12 cellular contexts compared by ENCODE assay signal in the genomic region with DNA sequence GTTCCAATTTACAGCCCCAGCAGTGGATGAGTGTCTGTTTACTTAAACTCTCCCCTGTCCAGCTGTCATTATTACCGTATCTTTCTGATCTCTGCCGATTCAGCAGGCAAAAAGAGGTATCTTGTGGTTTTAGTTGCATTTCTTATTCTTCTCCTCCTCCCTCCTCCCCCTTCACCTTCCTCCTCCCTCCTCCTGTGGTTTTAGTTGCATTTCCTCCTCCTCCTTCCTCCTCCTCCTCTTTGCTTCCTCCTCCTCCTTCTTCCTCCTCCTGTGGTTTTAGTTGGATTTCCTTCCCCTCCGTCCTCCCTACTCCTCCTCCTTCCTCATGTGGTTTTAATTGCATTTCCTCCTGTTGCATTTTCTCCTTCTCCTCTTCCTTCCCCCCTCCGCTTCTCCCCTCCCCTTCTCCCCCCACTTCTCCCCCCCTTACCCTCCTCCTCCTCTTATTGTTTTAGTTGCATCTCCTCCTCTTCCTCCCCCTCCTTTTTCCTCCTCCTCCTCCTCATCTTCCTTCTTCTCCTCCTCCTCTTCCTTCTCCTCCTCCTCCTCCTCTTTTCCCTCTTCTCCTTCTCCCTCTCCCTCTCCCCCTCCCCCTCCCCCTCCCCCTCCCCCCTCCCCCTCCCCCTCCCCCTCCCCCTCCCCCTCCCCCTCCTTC. TPM values are rescaled to one million over a fixed set of nuclear protein-coding genes. Genes with fewer than 3 reads are reported as not detected.
DNase-seq lines count a peak whose midpoint lies in the region; ATAC-seq and TF ChIP-seq lines count a peak whose summit lies in the region.
"Had no signal": no experiment of that assay in that cellular context is flagged by ENCODE, and none has a peak within 500 bp of the region (broad histone marks: within the 10 kb centered on the region; RNA-seq: fewer than 3 reads in every experiment).

No MANE protein-coding gene starts in this region.

- H4K20me1 ChIP-seq in DND-41 (ENCODE audit: insufficient read depth, low read length) = no peaks in the 10 kb centered on the region

- H3K27me3 ChIP-seq in DND-41 (ENCODE audit: insufficient read depth, low read length, poor library complexity) = no peaks in the 10 kb centered on the region
- H3K27me3 ChIP-seq in naive thymus-derived CD4-positive, alpha-beta T cell (ENCODE audit: control insufficient read depth in 2 of 2, insufficient read depth in 2 of 2, low read length in 2 of 2) = no peaks in the 10 kb centered on the region
- H3K27me3 ChIP-seq: tibial nerve had no signal

- POLR2A ChIA-PET in naive thymus-derived CD4-positive, alpha-beta T cell (lab: Charles Lee) = no interaction called here

- intact Hi-C loops in naive thymus-derived CD4-positive, alpha-beta T cell (cut with micrococcal nuclease) = loop anchor here in 1 of 2 donors (5.0 kb wide), 1 partner anchor 325 kb away; no protein-coding TSS in a partner anchor

- H3K9me3 ChIP-seq in DND-41 (ENCODE audit: insufficient read depth, low read length, severe bottlenecking) = no peaks in the 10 kb centered on the region
- H3K9me3 ChIP-seq in naive thymus-derived CD4-positive, alpha-beta T cell (ENCODE audit: control insufficient read depth in 2 of 3, low read length in 3 of 3) = no peaks in the 10 kb centered on the region
- H3K9me3 ChIP-seq: tibial nerve had no signal

- H3K36me3 Mint-ChIP-seq in naive thymus-derived CD4-positive, alpha-beta T cell = peaks cover 0 to 1% (median 0%) of the 10 kb centered on the region in 5 donors

- H3K4me3 Mint-ChIP-seq in naive thymus-derived CD4-positive, alpha-beta T cell = peak overlapping the region in 5 of 10 donors; percentile 17 to 49 (median 37)

- peak; percentile 49 for DNase-seq in DND-41
- peak; percentile 61 for DNase-seq in LHCN-M2 (ENCODE audit: low read depth)
- DNase-seq in SKM-1 (lab: John Stamatoyannopoulos, UW; ENCODE audit: unreplicated experiment) = peak; percentile 80
- peak; percentile 12 for DNase-seq in kidney tubule cell (ENCODE audit: low spot score)
- no peak for DNase-seq in GM19240 (ENCODE audit: insufficient read length, low spot score)
- no peak for DNase-seq in stimulated activated CD4-positive, alpha-beta T cell treated with anti-CD3 and anti-CD28 coated beads, Interleukin-4, amount 100 ng/mL, for 1 hour
- no peak for DNase-seq in naive thymus-derived CD4-positive, alpha-beta T cell
- DNase-seq: activated CD8-positive, alpha-beta memory T cell treated with anti-CD3 and anti-CD28 coated beads for 24 hours; NCI-H1092; NCI-H510A had no signal

- no peak overlapping the region for H3K27ac ChIP-seq in DND-41 (ENCODE audit: low read length)
- no peak overlapping the region for H3K27ac ChIP-seq in naive thymus-derived CD4-positive, alpha-beta T cell (ENCODE audit: low read depth, low read length)
- H3K27ac ChIP-seq: coronary artery, tibial nerve had no signal

- peak overlapping the region in 4 of 9 donors; percentile 29 to 75 (median 47) for H3K27ac Mint-ChIP-seq in naive thymus-derived CD4-positive, alpha-beta T cell

- H3K27me3 Mint-ChIP-seq in naive thymus-derived CD4-positive, alpha-beta T cell = peaks cover 0 to 29% (median 5%) of the 10 kb centered on the region in 5 donors

- peaks cover 0 to 2% (median 0%) of the 10 kb centered on the region in 11 donors for H3K9me3 Mint-ChIP-seq in naive thymus-derived CD4-positive, alpha-beta T cell

- no peaks in the 10 kb centered on the region for H3K79me2 ChIP-seq in DND-41 (ENCODE audit: insufficient read depth, low read length)

- H3K4me1 ChIP-seq in DND-41 (ENCODE audit: insufficient read depth, low read length) = peaks cover 14% of the 10 kb centered on the region
- H3K4me1 ChIP-seq in naive thymus-derived CD4-positive, alpha-beta T cell (ENCODE audit: control insufficient read depth in 2 of 2, insufficient read depth in 2 of 2, low read length in 2 of 2) = peaks cover 3 to 6% of the 10 kb centered on the region in 2 donors

- H3K9ac ChIP-seq in DND-41 (ENCODE audit: low read depth, low read length) = no peak overlapping the region

- H3K4me1 Mint-ChIP-seq in naive thymus-derived CD4-positive, alpha-beta T cell = peaks cover 6 to 40% (median 31%) of the 10 kb centered on the region in 7 donors

- H3K36me3 ChIP-seq in DND-41 (ENCODE audit: insufficient read depth, low read length) = no peaks in the 10 kb centered on the region
- no peaks in the 10 kb centered on the region for H3K36me3 ChIP-seq in naive thymus-derived CD4-positive, alpha-beta T cell (ENCODE audit: control insufficient read depth in 2 of 3, insufficient read depth in 3 of 3, low read length in 3 of 3)
- H3K36me3 ChIP-seq: tibial nerve had no signal

- no peak for TF ChIP-seq CTCF in DND-41 (IDR thresholded peaks at IDR 0.05; ENCODE audit: borderline replicate concordance, extremely low read depth, low read length, poor library complexity, severe bottlenecking)

- CTCF ChIA-PET in naive thymus-derived CD4-positive, alpha-beta T cell (lab: Charles Lee) = interaction anchor here (3.1 kb wide), 1 partner anchor 91 kb away, joined by 13 read pairs; no protein-coding TSS in a partner anchor

- no peak overlapping the region for H3K4me3 ChIP-seq in DND-41 (ENCODE audit: low read depth in 1 of 2, low read length in 2 of 2)
- H3K4me3 ChIP-seq in naive thymus-derived CD4-positive, alpha-beta T cell (ENCODE audit: low read length) = no peak overlapping the region
- H3K4me3 ChIP-seq: coronary artery, tibial nerve had no signal

- peak; percentile 68 for ATAC-seq in DND-41 (ENCODE audit: insufficient read depth, low read depth)
- ATAC-seq in naive thymus-derived CD4-positive, alpha-beta T cell = no peak

- H2AFZ ChIP-seq in DND-41 (ENCODE audit: low read depth, low read length) = no peak overlapping the region

- 0 out of 2 replicates have a peak overlapping the region, but pooled peaks have one; percentile 29 for H3K4me2 ChIP-seq in DND-41 (ENCODE audit: insufficient read depth, low read length)

RNA-seq across cellular contexts. Expression of a gene that starts 25.3 kb away (rescaled TPM):
- 7.2 and 7.3 TPM in 2 replicates for total RNA-seq in LHCN-M2 (2014; rRNA removed)
- 12.6 TPM for polyA plus RNA-seq in LHCN-M2 (2012)
- 10 to 100 TPM; 15.8 to 28.1 (median 25.7) TPM for total RNA-seq in naive thymus-derived CD4-positive, alpha-beta T cell
- 10 to 100 TPM in 1 of 2 donors, 1 to 10 TPM in 1; 8.3 to 15.0 TPM for polyA plus RNA-seq in naive thymus-derived CD4-positive, alpha-beta T cell

RNA-seq across cellular contexts. Expression of a gene that starts 52.4 kb away (rescaled TPM):
- total RNA-seq in LHCN-M2 (2014; rRNA removed) = not detected in 2 replicates
- polyA plus RNA-seq in LHCN-M2 (2012) = not detected
- under 1 TPM; 0.05 to 0.16 (median 0.08) TPM for total RNA-seq in naive thymus-derived CD4-positive, alpha-beta T cell
- polyA plus RNA-seq in naive thymus-derived CD4-positive, alpha-beta T cell = under 1 TPM; 0.02 to 0.06 TPM

RNA-seq across cellular contexts. Expression of a gene that starts 53.3 kb away (rescaled TPM):
- total RNA-seq in LHCN-M2 (2014; rRNA removed) = 361 and 388 TPM in 2 replicates
- 129 TPM for polyA plus RNA-seq in LHCN-M2 (2012)
- 10 to 100 TPM in 3 of 5 experiments, 1 to 10 TPM in 2; 2.6 to 98.9 (median 19.4) TPM for total RNA-seq in naive thymus-derived CD4-positive, alpha-beta T cell
- under 1 TPM; 0.47 to 0.53 TPM for polyA plus RNA-seq in naive thymus-derived CD4-positive, alpha-beta T cell

Comparison
In these comparisons a context has a peak if more than half of its experiments do, and no peak if none do; other contexts are left out.
1. DNase-seq: peak in DND-41 (single experiment), LHCN-M2 (single experiment), SKM-1 (single experiment) and kidney tubule cell (single experiment); none in GM19240 (single experiment), stimulated activated CD4-positive, alpha-beta T cell treated with anti-CD3 and anti-CD28 coated beads, Interleukin-4, amount 100 ng/mL, for 1 hour (single experiment) and naive thymus-derived CD4-positive, alpha-beta T cell (0 of 9).